8 cellular contexts compared by ENCODE assay signal in the genomic region with DNA sequence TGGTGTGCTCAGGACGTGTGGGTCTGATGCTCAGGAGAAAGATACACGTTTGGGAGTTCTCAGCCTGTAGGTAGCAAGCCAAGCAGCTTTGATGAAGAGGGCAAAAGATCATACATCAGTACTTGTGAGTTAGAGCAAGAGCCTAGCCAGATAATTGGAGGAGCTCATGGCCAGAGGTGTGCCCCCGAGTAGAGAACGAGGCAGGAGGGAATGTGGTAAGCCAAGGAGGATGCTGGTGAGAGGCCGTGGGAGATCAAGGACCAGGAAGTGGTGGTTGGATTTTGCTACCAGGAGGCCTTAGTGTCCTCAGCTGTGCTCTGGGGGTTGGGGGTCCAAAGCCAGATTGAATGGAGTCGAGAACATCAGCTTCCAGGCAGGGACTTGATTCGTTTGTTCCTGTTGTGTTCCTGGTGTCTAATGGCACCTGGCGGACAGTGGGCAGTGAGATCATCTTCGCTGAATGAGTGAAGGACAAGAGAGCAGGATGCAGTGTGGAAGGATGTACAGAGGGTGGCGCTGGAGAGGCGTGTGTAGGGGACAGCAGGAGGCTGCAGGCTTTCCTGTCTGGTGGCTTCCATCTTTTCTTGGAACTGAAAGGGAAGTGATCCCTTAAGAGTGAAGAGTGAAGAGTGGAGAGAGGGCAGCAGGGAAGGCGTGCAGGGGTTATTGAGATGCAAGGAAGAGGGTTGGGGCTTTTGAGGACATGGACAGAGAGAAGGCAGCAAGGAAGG. TPM values are rescaled to one million over a fixed set of nuclear protein-coding genes. Genes with fewer than 3 reads are reported as not detected.
A peak's percentile ranks its signal among the peaks of the same experiment; 100 is the strongest.
DNase-seq lines count a peak whose midpoint lies in the region; ATAC-seq and TF ChIP-seq lines count a peak whose summit lies in the region.

No MANE protein-coding gene starts in this region.

- TF ChIP-seq CTCF in hepatocyte (IDR thresholded peaks at IDR 0.05; ENCODE audit: poor library complexity) (peak; percentile 43), vagina (IDR thresholded peaks at IDR 0.05) (peak in 1 of 3 experiments; percentile 25)

- CTCF ChIA-PET in activated CD4-positive, alpha-beta T cell treated with anti-CD3 and anti-CD28 coated beads, Interleukin-2, amount 10 ng/mL, durations not matched to agents 7 days and 5 days (lab: Charles Lee): interaction anchor here (0.6 to 1.7 kb wide), 12 partner anchors 8 to 320 kb away, joined by 3 to 5 read pairs (median 3); a partner anchor contains a TSS

- H3K4me2 ChIP-seq in hepatocyte: no peak overlapping the region

- H3K27me3 ChIP-seq in hepatocyte (no peaks in the 10 kb centered on the region), vagina (no peaks in the 10 kb centered on the region)

- H3K79me2 ChIP-seq in hepatocyte: peaks cover 3% of the 10 kb centered on the region

- WGBS in hepatocyte (ENCODE audit: low lambda C conversion rate, missing lambda C conversion rate): 82% methylated on average over 12 of the region's 12 CpGs

- H3K4me3 ChIP-seq in hepatocyte (no peak overlapping the region), vagina (no peak overlapping the region)

- peaks cover 28% of the 10 kb centered on the region for H3K4me1 Mint-ChIP-seq in activated CD4-positive, alpha-beta T cell treated with anti-CD3 and anti-CD28 coated beads, Interleukin-2, amount 10 ng/mL, durations not matched to agents 7 days and 5 days
- H3K4me1 Mint-ChIP-seq in activated T-helper 1 cell treated with anti-CD3 and anti-CD28 coated beads, Interleukin-12 subunit alpha, Interleukin-12 subunit beta, Interleukin-2, Interleukin-4 antibody, amounts not matched to agents 30 ng/mL and 10 ng/mL and 1 ng/mL, durations not matched to agents 14 hours and 24 hours and 36 hours (ENCODE audit: low read depth): peaks cover 23% of the 10 kb centered on the region
- peaks cover 24% of the 10 kb centered on the region for H3K4me1 Mint-ChIP-seq in stimulated activated naive CD8-positive, alpha-beta T cell treated with anti-CD3 and anti-CD28 coated beads, Interleukin-15, amount 100 ng/mL, for 72 hours

- H3K27me3 Mint-ChIP-seq in activated CD4-positive, alpha-beta T cell treated with anti-CD3 and anti-CD28 coated beads, Interleukin-2, amount 10 ng/mL, durations not matched to agents 7 days and 5 days: no peaks in the 10 kb centered on the region
- H3K27me3 Mint-ChIP-seq in activated T-helper 1 cell treated with anti-CD3 and anti-CD28 coated beads, Interleukin-12 subunit alpha, Interleukin-12 subunit beta, Interleukin-2, Interleukin-4 antibody, amounts not matched to agents 30 ng/mL and 10 ng/mL and 1 ng/mL, durations not matched to agents 14 hours and 24 hours and 36 hours (ENCODE audit: insufficient read depth): no peaks in the 10 kb centered on the region
- no peaks in the 10 kb centered on the region for H3K27me3 Mint-ChIP-seq in stimulated activated naive CD8-positive, alpha-beta T cell treated with anti-CD3 and anti-CD28 coated beads, Interleukin-15, amount 100 ng/mL, for 72 hours

- H3K9me2 ChIP-seq in hepatocyte (replicated peaks; ENCODE audit: insufficient read depth): no peaks in the 10 kb centered on the region

- peak; percentile 67 for ATAC-seq in stimulated activated naive CD8-positive, alpha-beta T cell treated with anti-CD3 and anti-CD28 coated beads, Interleukin-15, amount 100 ng/mL, for 72 hours
- no peak for ATAC-seq in GM19351 (IDR thresholded peaks at IDR 0.05; ENCODE audit: unreplicated experiment)

- H2AFZ ChIP-seq in hepatocyte: no peak overlapping the region

- peaks cover 8% of the 10 kb centered on the region for H3K36me3 Mint-ChIP-seq in activated CD4-positive, alpha-beta T cell treated with anti-CD3 and anti-CD28 coated beads, Interleukin-2, amount 10 ng/mL, durations not matched to agents 7 days and 5 days (ENCODE audit: low read depth)
- peaks cover 15% of the 10 kb centered on the region for H3K36me3 Mint-ChIP-seq in activated T-helper 1 cell treated with anti-CD3 and anti-CD28 coated beads, Interleukin-12 subunit alpha, Interleukin-12 subunit beta, Interleukin-2, Interleukin-4 antibody, amounts not matched to agents 30 ng/mL and 10 ng/mL and 1 ng/mL, durations not matched to agents 14 hours and 24 hours and 36 hours (ENCODE audit: low read depth)

- no peaks in the 10 kb centered on the region for H3K36me3 ChIP-seq in hepatocyte (replicated peaks; ENCODE audit: insufficient read depth, low read depth)
- peaks cover 3 to 7% of the 10 kb centered on the region in 2 donors for H3K36me3 ChIP-seq in vagina

- DNase-seq in activated CD4-positive, alpha-beta T cell treated with anti-CD3 and anti-CD28 coated beads, Interleukin-2, amount 10 ng/mL, durations not matched to agents 7 days and 5 days: peak; percentile 46
- DNase-seq in activated CD4-positive, alpha-beta T cell treated with anti-CD3 and anti-CD28 coated beads for 1 hour: no peak
- DNase-seq in NCI-H1694 treated with DMSO at 0.1 percent for 48 hours (lab: John Stamatoyannopoulos, UW) (peak; percentile 9), hepatocyte (ENCODE audit: low spot score) (peak; percentile 64), vagina (ENCODE audit: extremely low spot score in 2 of 2) (no peak)
- no peak for DNase-seq in activated T-helper 1 cell treated with anti-CD3 and anti-CD28 coated beads, Interleukin-12 subunit alpha, Interleukin-12 subunit beta, Interleukin-2, Interleukin-4 antibody, amounts not matched to agents 30 ng/mL and 10 ng/mL and 1 ng/mL, durations not matched to agents 14 hours and 24 hours and 36 hours (ENCODE audit: low spot score)
- DNase-seq in stimulated activated naive CD8-positive, alpha-beta T cell treated with anti-CD3 and anti-CD28 coated beads, Interleukin-15, amount 100 ng/mL, for 72 hours: peak; percentile 24 to 46

- no peaks in the 10 kb centered on the region for H4K20me1 ChIP-seq in hepatocyte (ENCODE audit: insufficient read depth, poor library complexity, severe bottlenecking)

- H3K4me3 Mint-ChIP-seq in activated CD4-positive, alpha-beta T cell treated with anti-CD3 and anti-CD28 coated beads, Interleukin-2, amount 10 ng/mL, durations not matched to agents 7 days and 5 days: no peak overlapping the region
- H3K4me3 Mint-ChIP-seq in activated T-helper 1 cell treated with anti-CD3 and anti-CD28 coated beads, Interleukin-12 subunit alpha, Interleukin-12 subunit beta, Interleukin-2, Interleukin-4 antibody, amounts not matched to agents 30 ng/mL and 10 ng/mL and 1 ng/mL, durations not matched to agents 14 hours and 24 hours and 36 hours: no peak overlapping the region
- no peak overlapping the region for H3K4me3 Mint-ChIP-seq in stimulated activated naive CD8-positive, alpha-beta T cell treated with anti-CD3 and anti-CD28 coated beads, Interleukin-15, amount 100 ng/mL, for 72 hours

- POLR2A ChIA-PET in activated CD4-positive, alpha-beta T cell treated with anti-CD3 and anti-CD28 coated beads, Interleukin-2, amount 10 ng/mL, durations not matched to agents 7 days and 5 days (lab: Charles Lee): interaction anchor here (0.6 kb wide), 1 partner anchor 508 kb away, joined by 4 read pairs; a partner anchor contains a TSS

- intact Hi-C loops in activated T-helper 1 cell treated with anti-CD3 and anti-CD28 coated beads, Interleukin-12 subunit alpha, Interleukin-12 subunit beta, Interleukin-2, Interleukin-4 antibody, amounts not matched to agents 30 ng/mL and 10 ng/mL and 1 ng/mL, durations not matched to agents 14 hours and 24 hours and 36 hours (cut with micrococcal nuclease): no loop called here
- intact Hi-C loops in vagina (cut with DNase I): no loop called here

- no peaks in the 10 kb centered on the region for H3K9me3 Mint-ChIP-seq in activated CD4-positive, alpha-beta T cell treated with anti-CD3 and anti-CD28 coated beads, Interleukin-2, amount 10 ng/mL, durations not matched to agents 7 days and 5 days
- H3K9me3 Mint-ChIP-seq in activated T-helper 1 cell treated with anti-CD3 and anti-CD28 coated beads, Interleukin-12 subunit alpha, Interleukin-12 subunit beta, Interleukin-2, Interleukin-4 antibody, amounts not matched to agents 30 ng/mL and 10 ng/mL and 1 ng/mL, durations not matched to agents 14 hours and 24 hours and 36 hours: no peaks in the 10 kb centered on the region
- no peaks in the 10 kb centered on the region for H3K9me3 Mint-ChIP-seq in stimulated activated naive CD8-positive, alpha-beta T cell treated with anti-CD3 and anti-CD28 coated beads, Interleukin-15, amount 100 ng/mL, for 72 hours

- H3K27ac ChIP-seq in hepatocyte: no peak overlapping the region
- H3K27ac ChIP-seq in vagina: no peak overlapping the region

- TF ChIP-seq POLR2A in vagina (IDR thresholded peaks at IDR 0.05): no peak

- H3K9me3 ChIP-seq in hepatocyte (ENCODE audit: low read depth) (no peaks in the 10 kb centered on the region), vagina (no peaks in the 10 kb centered on the region)

- H3K4me1 ChIP-seq in hepatocyte (ENCODE audit: insufficient read depth) (no peaks in the 10 kb centered on the region), vagina (no peaks in the 10 kb centered on the region)

- H3K27ac Mint-ChIP-seq in activated CD4-positive, alpha-beta T cell treated with anti-CD3 and anti-CD28 coated beads, Interleukin-2, amount 10 ng/mL, durations not matched to agents 7 days and 5 days: no peak overlapping the region
- peak overlapping the region; percentile 41 for H3K27ac Mint-ChIP-seq in activated T-helper 1 cell treated with anti-CD3 and anti-CD28 coated beads, Interleukin-12 subunit alpha, Interleukin-12 subunit beta, Interleukin-2, Interleukin-4 antibody, amounts not matched to agents 30 ng/mL and 10 ng/mL and 1 ng/mL, durations not matched to agents 14 hours and 24 hours and 36 hours
- H3K27ac Mint-ChIP-seq in stimulated activated naive CD8-positive, alpha-beta T cell treated with anti-CD3 and anti-CD28 coated beads, Interleukin-15, amount 100 ng/mL, for 72 hours: peak overlapping the region; percentile 2 to 60

RNA-seq across cellular contexts. Expression of a gene that starts 11.6 kb away (rescaled TPM):
- 10 to 100 TPM; 21.7 to 22.4 TPM for total RNA-seq in activated CD4-positive, alpha-beta T cell treated with anti-CD3 and anti-CD28 coated beads, Interleukin-2, amount 10 ng/mL, durations not matched to agents 7 days and 5 days
- 32.7 and 33.2 TPM in 2 replicates for total RNA-seq in activated T-helper 1 cell treated with anti-CD3 and anti-CD28 coated beads, Interleukin-12 subunit alpha, Interleukin-12 subunit beta, Interleukin-2, Interleukin-4 antibody, amounts not matched to agents 30 ng/mL and 10 ng/mL and 1 ng/mL, durations not matched to agents 14 hours and 24 hours and 36 hours
- 15.6 and 19.4 TPM in 2 replicates for total RNA-seq in hepatocyte
- 2.1 and 3.6 TPM in 2 replicates for polyA plus RNA-seq in hepatocyte
- 21.4 TPM for total RNA-seq in vagina

RNA-seq across cellular contexts. Expression of a gene that starts 13.9 kb away (rescaled TPM):
- 10 to 100 TPM; 18.4 to 19.0 TPM for total RNA-seq in activated CD4-positive, alpha-beta T cell treated with anti-CD3 and anti-CD28 coated beads, Interleukin-2, amount 10 ng/mL, durations not matched to agents 7 days and 5 days
- total RNA-seq in activated T-helper 1 cell treated with anti-CD3 and anti-CD28 coated beads, Interleukin-12 subunit alpha, Interleukin-12 subunit beta, Interleukin-2, Interleukin-4 antibody, amounts not matched to agents 30 ng/mL and 10 ng/mL and 1 ng/mL, durations not matched to agents 14 hours and 24 hours and 36 hours: 11.1 and 11.5 TPM in 2 replicates
- total RNA-seq in hepatocyte (42.4 and 52.5 TPM in 2 replicates), vagina (27.0 TPM)
- polyA plus RNA-seq in hepatocyte: 54.0 and 56.9 TPM in 2 replicates

RNA-seq across cellular contexts. Expression of a gene that starts 22.6 kb away (rescaled TPM):
- 10 to 100 TPM; 26.5 to 26.6 TPM for total RNA-seq in activated CD4-positive, alpha-beta T cell treated with anti-CD3 and anti-CD28 coated beads, Interleukin-2, amount 10 ng/mL, durations not matched to agents 7 days and 5 days
- 34.0 and 38.8 TPM in 2 replicates for total RNA-seq in activated T-helper 1 cell treated with anti-CD3 and anti-CD28 coated beads, Interleukin-12 subunit alpha, Interleukin-12 subunit beta, Interleukin-2, Interleukin-4 antibody, amounts not matched to agents 30 ng/mL and 10 ng/mL and 1 ng/mL, durations not matched to agents 14 hours and 24 hours and 36 hours
- total RNA-seq in hepatocyte (1.8 and 2.7 TPM in 2 replicates), vagina (10.6 TPM)
- 2.2 and 2.3 TPM in 2 replicates for polyA plus RNA-seq in hepatocyte

RNA-seq across cellular contexts. Expression of a gene that starts 38.6 kb away (rescaled TPM):
- total RNA-seq in activated CD4-positive, alpha-beta T cell treated with anti-CD3 and anti-CD28 coated beads, Interleukin-2, amount 10 ng/mL, durations not matched to agents 7 days and 5 days: under 1 TPM; 0.22 to 0.31 TPM
- 0.23 and 0.29 TPM in 2 replicates for total RNA-seq in activated T-helper 1 cell treated with anti-CD3 and anti-CD28 coated beads, Interleukin-12 subunit alpha, Interleukin-12 subunit beta, Interleukin-2, Interleukin-4 antibody, amounts not matched to agents 30 ng/mL and 10 ng/mL and 1 ng/mL, durations not matched to agents 14 hours and 24 hours and 36 hours
- total RNA-seq in hepatocyte (1.1 and 1.7 TPM in 2 replicates), vagina (3.2 TPM)
- polyA plus RNA-seq in hepatocyte: 13.0 and 18.2 TPM in 2 replicates

RNA-seq across cellular contexts. Expression of a gene that starts 41.1 kb away (rescaled TPM):
- total RNA-seq in activated CD4-positive, alpha-beta T cell treated with anti-CD3 and anti-CD28 coated beads, Interleukin-2, amount 10 ng/mL, durations not matched to agents 7 days and 5 days: 10 to 100 TPM; 21.8 to 22.1 TPM
- total RNA-seq in activated T-helper 1 cell treated with anti-CD3 and anti-CD28 coated beads, Interleukin-12 subunit alpha, Interleukin-12 subunit beta, Interleukin-2, Interleukin-4 antibody, amounts not matched to agents 30 ng/mL and 10 ng/mL and 1 ng/mL, durations not matched to agents 14 hours and 24 hours and 36 hours: 23.1 and 25.3 TPM in 2 replicates
- total RNA-seq in hepatocyte (21.4 and 25.7 TPM in 2 replicates), vagina (38.1 TPM)
- polyA plus RNA-seq in hepatocyte: 54.1 and 57.3 TPM in 2 replicates

Comparison
In these comparisons a context has a peak if more than half of its experiments do, and no peak if none do; other contexts are left out.
1. DNase-seq: peak in activated CD4-positive, alpha-beta T cell treated with anti-CD3 and anti-CD28 coated beads, Interleukin-2, amount 10 ng/mL, durations not matched to agents 7 days and 5 days (single experiment), NCI-H1694 treated with DMSO at 0.1 percent for 48 hours (single experiment), hepatocyte (single experiment) and stimulated activated naive CD8-positive, alpha-beta T cell treated with anti-CD3 and anti-CD28 coated beads, Interleukin-15, amount 100 ng/mL, for 72 hours (2 of 2); none in activated CD4-positive, alpha-beta T cell treated with anti-CD3 and anti-CD28 coated beads for 1 hour (single experiment), activated T-helper 1 cell treated with anti-CD3 and anti-CD28 coated beads, Interleukin-12 subunit alpha, Interleukin-12 subunit beta, Interleukin-2, Interleukin-4 antibody, amounts not matched to agents 30 ng/mL and 10 ng/mL and 1 ng/mL, durations not matched to agents 14 hours and 24 hours and 36 hours (single experiment) and vagina (0 of 2).